Comparison of ENCODE assay signal across 8 cellular contexts in genomic region chr6:136250686-136251008, GRCh38. TPM values are rescaled to one million over a fixed set of nuclear protein-coding genes. Genes with fewer than 3 reads are reported as not detected.
DNase-seq lines count a peak whose midpoint lies in the region; ATAC-seq, FAIRE-seq and TF ChIP-seq lines count a peak whose summit lies in the region.

No MANE protein-coding gene starts in this region.

- DNase-seq in HCT116 (ENCODE audit: low read depth, low spot score) (no peak), PC-9 (no peak), pancreas (no peak), retina (no peak), RCC 7860 (ENCODE audit: low spot score) (no peak), epidermal melanocyte (ENCODE audit: insufficient read length, low spot score) (no peak)

- H3F3A ChIP-seq in PC-9 (ENCODE audit: insufficient read depth, low read depth): peaks cover 51% of the 10 kb centered on the region

- POLR2A ChIA-PET in HCT116 (lab: Charles Lee): interaction anchor here (1.0 to 4.6 kb wide), 3 partner anchors 9 to 38 kb away, joined by 3 to 31 read pairs (median 4); partner anchors contain the start of gene BCLAF1
- POLR2A ChIA-PET in PC-9 (lab: Charles Lee; ENCODE audit: unreplicated experiment): interaction anchor here (0.5 to 0.8 kb wide), 3 partner anchors 39 to 1350 kb away, joined by 4 to 15 read pairs (median 8); partner anchors contain the start of genes BCLAF1 and HBS1L

- H3K27ac ChIP-seq in HCT116 (ENCODE audit: low read depth, low read length): peak overlapping the region; percentile 38; the same call in 1 of the 2 replicates
- peak overlapping the region; percentile 10; the same call in 1 of the 2 replicates for H3K27ac ChIP-seq in PC-9
- peak overlapping the region in 2 of 4 donors; percentile 61 to 66 for H3K27ac ChIP-seq in pancreas

- ATAC-seq in GM18498 (IDR thresholded peaks at IDR 0.05; ENCODE audit: unreplicated experiment) (peak; percentile 23), HCT116 (peak; percentile 30), esophagus mucosa (peak; percentile 9), pancreas (peak; percentile 14 to 19 (median 15))

- BruUV-seq in HCT116 (replicated peaks; lab: Mats Ljungman, UMichigan) (TSS peak; percentile 74), PC-9 (replicated peaks; lab: Mats Ljungman, UMichigan) (TSS peak; percentile 88)

- H3K9ac ChIP-seq in HCT116 (ENCODE audit: low read length): peak overlapping the region; percentile 86

- intact Hi-C loops in HCT116 (cut with micrococcal nuclease): loop anchor here (1.0 kb wide), 2 partner anchors 39 to 300 kb away; partner anchors contain the start of genes BCLAF1 and MAP7
- intact Hi-C loops in PC-9 (cut with micrococcal nuclease; ENCODE audit: unreplicated experiment): loop anchor here (1.0 to 5.0 kb wide), 3 partner anchors 40 to 302 kb away; partner anchors contain the start of gene MAP7
- intact Hi-C loops in pancreas (cut with DNase I): no loop called here

- WGBS in pancreas, 2 donors: 0 to 1% methylated on average over 8 of the region's 8 CpGs

- peaks cover 33% of the 10 kb centered on the region for H3K79me2 ChIP-seq in HCT116 (ENCODE audit: insufficient read depth, low read length)
- H3K79me2 ChIP-seq in PC-9 (ENCODE audit: low read depth): peaks cover 30% of the 10 kb centered on the region

- H3K27me3 ChIP-seq in HCT116 (ENCODE audit: insufficient read depth, low read length): no peaks in the 10 kb centered on the region
- no peaks in the 10 kb centered on the region for H3K27me3 ChIP-seq in PC-9 (ENCODE audit: insufficient read depth, low read depth)
- H3K27me3 ChIP-seq in pancreas: no peaks in the 10 kb centered on the region

- H3K9me3 ChIP-seq in HCT116 (ENCODE audit: control insufficient read depth in 1 of 2, insufficient read depth in 1 of 2, low read depth in 1 of 2, low read length in 2 of 2): no peaks in the 10 kb centered on the region
- H3K9me3 ChIP-seq in PC-9 (ENCODE audit: insufficient read depth, low read depth): no peaks in the 10 kb centered on the region
- no peaks in the 10 kb centered on the region for H3K9me3 ChIP-seq in pancreas

- no peak overlapping the region for H2AFZ ChIP-seq in HCT116 (ENCODE audit: low read depth, low read length, poor library complexity, severe bottlenecking)
- peak overlapping the region; percentile 91 for H2AFZ ChIP-seq in PC-9

- peak overlapping the region; percentile 87 for H3K4me2 ChIP-seq in HCT116 (ENCODE audit: low read length)
- H3K4me2 ChIP-seq in PC-9: peak overlapping the region; percentile 92

- TF ChIP-seq CTCF in HCT116 (IDR thresholded peaks at IDR 0.05 in 2 of 3, conservative IDR thresholded peaks at IDR 0.05 in 1 of 3; ENCODE audit: borderline replicate concordance in 1 of 3, insufficient read depth in 1 of 3, low read depth in 2 of 3, low read length in 2 of 3) (no peak), PC-9 (conservative IDR thresholded peaks at IDR 0.05) (no peak), pancreas (IDR thresholded peaks at IDR 0.05) (no peak)

- FAIRE-seq in pancreas (lab: Jason Lieb, UNC) (no peak), RCC 7860 (lab: Jason Lieb, UNC) (no peak)

- H3K4me3 ChIP-seq in HCT116 (replicated peaks in 1 of 2; ENCODE audit: low read depth in 1 of 2, low read length in 2 of 2): peak overlapping the region; percentile 90 to 92
- peak overlapping the region; percentile 79 for H3K4me3 ChIP-seq in PC-9
- peak overlapping the region; percentile 37 to 80 (median 44) for H3K4me3 ChIP-seq in pancreas

- TF ChIP-seq RAD21 in HCT116 (IDR thresholded peaks at IDR 0.05; ENCODE audit: low read depth): no peak

- H4K20me1 ChIP-seq in HCT116 (ENCODE audit: insufficient read depth) (0 out of 2 replicates have a peak, but pooled peaks cover 4% of the 10 kb centered on the region), PC-9 (ENCODE audit: insufficient read depth) (0 out of 2 replicates have a peak, but pooled peaks cover 14% of the 10 kb centered on the region)

- H3K9me2 ChIP-seq in HCT116 (ENCODE audit: insufficient read depth) (no peaks in the 10 kb centered on the region), PC-9 (ENCODE audit: insufficient read depth) (no peaks in the 10 kb centered on the region)

- RAD21 ChIA-PET in HCT116 (lab: Charles Lee; ENCODE audit: low non-redundant PET in 1 of 2, low total read pairs in 2 of 2, uncharacterized antibody in 2 of 2, unreplicated experiment in 2 of 2): no interaction called here

- CTCF ChIA-PET in HCT116 (lab: Charles Lee) (interaction anchor here (1.1 to 2.2 kb wide), 3 partner anchors 297 to 341 kb away, joined by 3 to 6 read pairs (median 5); partner anchors contain the start of gene MAP7), PC-9 (lab: Charles Lee) (interaction anchor here (0.7 kb wide), 1 partner anchor 715 kb away, joined by 3 read pairs; no protein-coding TSS in a partner anchor)

- H3K36me3 ChIP-seq in HCT116 (ENCODE audit: control insufficient read depth in 1 of 2, insufficient read depth in 2 of 2, low read length in 2 of 2) (no peaks in the 10 kb centered on the region; a peak in 1 of 4 replicates), PC-9 (ENCODE audit: low read depth) (0 out of 2 replicates have a peak, but pooled peaks cover 16% of the 10 kb centered on the region), pancreas (no peaks in the 10 kb centered on the region)

- H3K4me1 ChIP-seq in HCT116 (ENCODE audit: control insufficient read depth in 1 of 2, insufficient read depth in 2 of 2, low read length in 2 of 2): peaks cover 3 to 16% of the 10 kb centered on the region in 2 experiments
- peaks cover 20% of the 10 kb centered on the region for H3K4me1 ChIP-seq in PC-9 (replicated peaks; ENCODE audit: insufficient read depth)
- peaks cover 3 to 15% (median 11%) of the 10 kb centered on the region in 3 donors for H3K4me1 ChIP-seq in pancreas

- no peak for TF ChIP-seq POLR2A in HCT116 (IDR thresholded peaks at IDR 0.05; ENCODE audit: borderline replicate concordance, extremely low read depth, insufficient read depth, insufficient read length)

TF ChIP-seq in HCT116, 20 proteins besides CTCF, POLR2A, EP300 and RAD21:
- TF ChIP-seq JUND (IDR thresholded peaks at IDR 0.05): peak; percentile 27; the same call in 1 of the 2 replicates
- no peak for TF ChIP-seq REST (IDR thresholded peaks at IDR 0.05; ENCODE audit: low read depth)
- TF ChIP-seq SRF (IDR thresholded peaks at IDR 0.05; ENCODE audit: low read depth): peak; percentile 14; the same call in 1 of the 2 replicates
- TF ChIP-seq ZBTB33 (IDR thresholded peaks at IDR 0.05; ENCODE audit: extremely low read depth, insufficient replicate concordance, low read length): no peak
- TF ChIP-seq ATF3 (IDR thresholded peaks at IDR 0.05): no peak
- TF ChIP-seq EZH2phosphoT487 (IDR thresholded peaks at IDR 0.05; ENCODE audit: borderline replicate concordance): no peak
- TF ChIP-seq ZNF274 (IDR thresholded peaks at IDR 0.05; ENCODE audit: low read depth, low read length): no peak

RNA-seq across cellular contexts. Expression of gene MTFR2, which starts 0.5 kb away (rescaled TPM):
- total RNA-seq in HCT116 (2021; ENCODE audit: unreplicated experiment): 13.2 TPM
- polyA plus RNA-seq in HCT116 (2012): 6.9 and 8.9 TPM in 2 replicates
- 10.5 and 12.6 TPM in 2 replicates for total RNA-seq in PC-9 (2021)
- total RNA-seq in esophagus mucosa: 4.3 TPM
- total RNA-seq in pancreas: under 1 TPM in 5 of 6 donors, not detected in 1; 0.08 to 0.61 (median 0.34) TPM
- polyA plus RNA-seq in pancreas: under 1 TPM; 0.26 to 0.49 TPM

RNA-seq across cellular contexts. Expression of gene BCLAF1, which starts 39.0 kb away (rescaled TPM):
- 159 TPM for total RNA-seq in HCT116 (2021; ENCODE audit: unreplicated experiment)
- polyA plus RNA-seq in HCT116 (2012): 47.4 and 61.7 TPM in 2 replicates
- 76.4 and 109 TPM in 2 replicates for total RNA-seq in PC-9 (2021)
- total RNA-seq in esophagus mucosa: 80.9 TPM
- 10 to 100 TPM; 35.9 to 73.3 (median 53.5) TPM for total RNA-seq in pancreas
- 10 to 100 TPM; 14.5 to 25.7 TPM for polyA plus RNA-seq in pancreas

Comparison
In these comparisons a context has a peak if more than half of its experiments do, and no peak if none do; other contexts are left out.
1. intact Hi-C loops: an anchor here in HCT116 (1.0 kb wide) and PC-9 (1.0 to 5.0 kb wide); none called in pancreas.